Comparison of ENCODE assay signal across 8 cellular contexts in genomic region chr9:89606567-89607311, GRCh38. TPM values are rescaled to one million over a fixed set of nuclear protein-coding genes. Genes with fewer than 3 reads are reported as not detected.
DNase-seq lines count a peak whose midpoint lies in the region; ATAC-seq and TF ChIP-seq lines count a peak whose summit lies in the region.

No MANE protein-coding gene starts in this region.

- H3K36me3 Mint-ChIP-seq in nephron progenitor cell (ENCODE audit: low read depth): no peaks in the 10 kb centered on the region

- in situ Hi-C loops in transverse colon (cut with MboI; ENCODE audit: low pct_ligation_motif_present in 1 of 4, low pct_unique_long_range_greater_than_20kb in 1 of 4, low sequenced_read_pairs in 3 of 4): loop anchor here in 2 of 4 donors (10.0 to 25.0 kb wide), 2 partner anchors 306 to 318 kb away; no protein-coding TSS in a partner anchor

- 38 to 41% methylated on average over 4 to 8 of the region's 9 CpGs for WGBS in gastroesophageal sphincter (ENCODE audit: low coverage in 1 of 2), 2 donors
- WGBS in transverse colon (ENCODE audit: low coverage in 1 of 2), 2 donors: 28 to 57% methylated on average over 4 to 9 of the region's 9 CpGs

- no peak for TF ChIP-seq CTCF in gastroesophageal sphincter (IDR thresholded peaks at IDR 0.05)
- no peak for TF ChIP-seq CTCF in nephron progenitor cell (IDR thresholded peaks at IDR 0.05)
- TF ChIP-seq CTCF in transverse colon (IDR thresholded peaks at IDR 0.05): no peak

- H3K9me3 ChIP-seq in gastroesophageal sphincter (no peaks in the 10 kb centered on the region), transverse colon (no peaks in the 10 kb centered on the region)

- peaks cover 42% of the 10 kb centered on the region for H3K4me1 Mint-ChIP-seq in nephron progenitor cell

- H3K27ac ChIP-seq in gastroesophageal sphincter (peak overlapping the region; percentile 85 to 96 (median 93)), transverse colon (peak overlapping the region; percentile 91 to 97 (median 94))

- intact Hi-C loops in transverse colon (cut with DNase I; ENCODE audit: low total_unique reads): loop anchor here (5.0 to 10.0 kb wide), 2 partner anchors 286 to 338 kb away; no protein-coding TSS in a partner anchor

- peaks cover 3% of the 10 kb centered on the region for H3K9me3 Mint-ChIP-seq in nephron progenitor cell

- no peak overlapping the region for H3K27ac Mint-ChIP-seq in nephron progenitor cell

- H3K4me3 Mint-ChIP-seq in nephron progenitor cell: peak overlapping the region; percentile 88

- H3K36me3 ChIP-seq in gastroesophageal sphincter: peaks cover 0 to 13% of the 10 kb centered on the region in 2 donors
- no peaks in the 10 kb centered on the region for H3K36me3 ChIP-seq in transverse colon

- TF ChIP-seq POLR2A in gastroesophageal sphincter (IDR thresholded peaks at IDR 0.05) (no peak), transverse colon (IDR thresholded peaks at IDR 0.05) (no peak)

- peak; percentile 22 for DNase-seq in DMS153 treated with DMSO at 0.1 percent for 48 hours (lab: John Stamatoyannopoulos, UW; ENCODE audit: unreplicated experiment)
- peak; percentile 65 for DNase-seq in NCI-H146 treated with DMSO at 0.1 percent for 48 hours (lab: John Stamatoyannopoulos, UW; ENCODE audit: unreplicated experiment)
- peak; percentile 63 to 64 for DNase-seq in activated T-cell treated with anti-CD3 and anti-CD28 coated beads, Interleukin-2, amount 50 U/mL, for 48 hours
- DNase-seq in nephron progenitor cell: peak; percentile 36
- peak; percentile 70 for DNase-seq in transverse colon

- TF ChIP-seq EP300 in gastroesophageal sphincter (IDR thresholded peaks at IDR 0.05) (no peak), transverse colon (IDR thresholded peaks at IDR 0.05; ENCODE audit: low read depth) (no peak)

- H3K4me1 ChIP-seq in gastroesophageal sphincter (peaks cover 0 to 52% (median 16%) of the 10 kb centered on the region in 3 donors), transverse colon (peaks cover 16 to 37% (median 34%) of the 10 kb centered on the region in 4 donors)

- no peaks in the 10 kb centered on the region for H3K27me3 ChIP-seq in gastroesophageal sphincter
- no peaks in the 10 kb centered on the region for H3K27me3 ChIP-seq in transverse colon

- H3K4me3 ChIP-seq in gastroesophageal sphincter: peak overlapping the region; percentile 82 to 89
- H3K4me3 ChIP-seq in transverse colon: peak overlapping the region in 3 of 4 donors; percentile 58 to 76 (median 71)

- ATAC-seq in gastroesophageal sphincter (no peak), HG03457 (IDR thresholded peaks at IDR 0.05; ENCODE audit: unreplicated experiment) (no peak), GM21737 (IDR thresholded peaks at IDR 0.05; ENCODE audit: unreplicated experiment) (no peak)

- H3K27me3 Mint-ChIP-seq in nephron progenitor cell (ENCODE audit: low read depth, poor library complexity): peaks cover 41% of the 10 kb centered on the region

RNA-seq across cellular contexts. Expression of gene GADD45G, which starts 1.9 kb away (rescaled TPM):
- total RNA-seq in gastroesophageal sphincter (100 to 1,000 TPM in 1 of 4 donors, 10 to 100 TPM in 3; 63.5 to 150 (median 91.8) TPM), transverse colon (10 to 100 TPM in 2 of 4 donors, 1 to 10 TPM in 2; 8.4 to 12.7 (median 10.3) TPM)

Comparison
In these comparisons a context has a peak if more than half of its experiments do, and no peak if none do; other contexts are left out.
1. RNA of gene GADD45G, which starts 1.9 kb away (total RNA-seq): 63.5 to 150 TPM in gastroesophageal sphincter; 8.4 to 12.7 TPM in transverse colon; every median in the first group is over 4 times any median in the second.
2. Peak in every context shown above with its lines, with median percentiles within 50 percentile points of each other: DNase-seq.